Comparison of ENCODE assay signal across 27 cellular contexts in the genomic region with DNA sequence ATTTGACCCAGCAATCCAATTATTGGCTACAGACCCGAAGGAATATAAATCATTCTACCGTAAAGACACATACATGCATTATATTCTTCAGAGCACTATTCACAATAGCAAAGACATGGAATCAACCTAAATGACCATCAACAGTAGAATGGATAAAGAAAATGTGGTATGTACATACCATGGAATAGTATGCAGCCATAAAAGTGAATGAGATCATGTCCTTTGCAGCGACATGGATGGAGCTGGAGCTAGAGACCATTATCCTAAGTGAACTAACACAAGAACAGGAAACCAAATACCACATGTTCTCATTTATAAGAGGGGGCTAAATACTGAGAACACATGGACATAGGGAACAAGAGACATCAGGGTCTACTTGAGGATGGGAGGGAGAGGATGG.
"Had no signal": no experiment of that assay in that cellular context is flagged by ENCODE, and none has a peak within 500 bp of the region (broad histone marks: within the 10 kb centered on the region; RNA-seq: fewer than 3 reads in every experiment).

No MANE protein-coding gene starts in this region.

- H3K4me1 ChIP-seq: esophagus squamous epithelium, left lung, lower lobe of right lung had no signal

- H3K4me1 Mint-ChIP-seq: mesothelial cell of epicardium had no signal

- ATAC-seq: effector memory CD8-positive, alpha-beta T cell; esophagus mucosa; gastrocnemius medialis; heart right ventricle; left cardiac atrium; left lung; left ventricle myocardium superior; lower lobe of right lung; mucosa of descending colon; naive thymus-derived CD8-positive, alpha-beta T cell had no signal

- H3K4me3 Mint-ChIP-seq: dendritic cell treated with granulocyte-macrophage colony-stimulating factor and Interleukin-4, amounts not matched to agents 40 ng/mL and 50 ng/mL, for 4 days; effector memory CD8-positive, alpha-beta T cell; endodermal cell; mesothelial cell of epicardium; naive B cell; naive thymus-derived CD8-positive, alpha-beta T cell had no signal

- H3K27ac Mint-ChIP-seq: dendritic cell treated with granulocyte-macrophage colony-stimulating factor and Interleukin-4, amounts not matched to agents 40 ng/mL and 50 ng/mL, for 4 days; effector memory CD8-positive, alpha-beta T cell; endodermal cell; mesothelial cell of epicardium; naive B cell had no signal

- H3K9me3 ChIP-seq: esophagus squamous epithelium, gastrocnemius medialis, lower lobe of right lung, mucosa of descending colon had no signal

- DNase-seq: cortex of kidney; effector CD8-positive, alpha-beta T cell; effector memory CD8-positive, alpha-beta T cell; endodermal cell; erythroblast; esophagus squamous epithelium; foreskin melanocyte; gastrocnemius medialis; glutamatergic neuron; head of caudate nucleus; heart right ventricle; hippocampal formation; left cardiac atrium; left lung; left ventricle myocardium superior; lower lobe of right lung; mesenchymal stem cell; mucosa of descending colon; naive B cell; naive thymus-derived CD8-positive, alpha-beta T cell had no signal

- H3K27ac ChIP-seq: epithelial cell of prostate, esophagus squamous epithelium, gastrocnemius medialis, heart right ventricle, left lung, lower lobe of right lung had no signal

- H3K4me3 ChIP-seq: esophagus squamous epithelium, gastrocnemius medialis, heart right ventricle, left lung, lower lobe of right lung, mucosa of descending colon had no signal

- FAIRE-seq: endometrium, islet of Langerhans, keratinocyte had no signal

- H3K9me3 Mint-ChIP-seq: effector memory CD8-positive, alpha-beta T cell had no signal

- H3K27me3 Mint-ChIP-seq: dendritic cell treated with granulocyte-macrophage colony-stimulating factor and Interleukin-4, amounts not matched to agents 40 ng/mL and 50 ng/mL, for 4 days; effector memory CD8-positive, alpha-beta T cell; naive B cell; naive thymus-derived CD8-positive, alpha-beta T cell had no signal

- H3K36me3 ChIP-seq: esophagus squamous epithelium, gastrocnemius medialis, heart right ventricle, left lung, lower lobe of right lung had no signal
